ENCODE assay signal across 21 cellular contexts in the genomic region with DNA sequence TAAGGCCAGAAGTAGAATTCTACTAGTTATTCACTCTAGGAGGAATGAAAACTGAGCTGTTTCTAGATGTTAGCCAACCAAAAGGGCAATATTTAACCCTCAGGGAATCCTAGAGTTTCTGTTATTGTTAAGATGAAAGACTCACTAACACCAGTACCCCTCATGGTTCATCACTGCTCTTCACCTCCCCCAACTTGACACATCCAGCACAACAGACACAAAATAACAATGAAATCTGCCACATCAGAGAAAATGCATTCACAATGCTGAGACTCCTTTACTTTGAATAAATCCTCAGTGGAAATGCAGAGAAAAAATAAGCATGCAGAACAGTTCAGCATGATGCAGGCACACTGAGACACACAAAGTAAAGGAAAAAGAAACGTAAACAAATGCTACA.
"Had no signal": no experiment of that assay in that cellular context is flagged by ENCODE, and none has a peak within 500 bp of the region (broad histone marks: within the 10 kb centered on the region; RNA-seq: fewer than 3 reads in every experiment).

No MANE protein-coding gene starts in this region.

- H3K9me3 Mint-ChIP-seq: activated naive CD8-positive, alpha-beta T cell treated with anti-CD3 and anti-CD28 coated beads for 36 hours; activated T-helper 17 cell treated with anti-CD3 and anti-CD28 coated beads, Interleukin-2, amount 50 U/mL, for 72 hours; central memory CD8-positive, alpha-beta T cell; immature natural killer cell; mesothelial cell of epicardium; natural killer cell treated with Interleukin-12 subunit alpha and Interleukin-12 subunit beta and Interleukin-15 and Interleukin-18, amount 100 ng/mL, for 72 hours had no signal

- H3K4me1 Mint-ChIP-seq: activated naive CD8-positive, alpha-beta T cell treated with anti-CD3 and anti-CD28 coated beads for 36 hours; activated T-helper 17 cell treated with anti-CD3 and anti-CD28 coated beads, Interleukin-2, amount 50 U/mL, for 72 hours; central memory CD8-positive, alpha-beta T cell; immature natural killer cell; mesothelial cell of epicardium had no signal

- H3K27me3 Mint-ChIP-seq: activated naive CD8-positive, alpha-beta T cell treated with anti-CD3 and anti-CD28 coated beads for 36 hours; activated T-helper 17 cell treated with anti-CD3 and anti-CD28 coated beads, Interleukin-2, amount 50 U/mL, for 72 hours; central memory CD8-positive, alpha-beta T cell; natural killer cell treated with Interleukin-12 subunit alpha and Interleukin-12 subunit beta and Interleukin-15 and Interleukin-18, amount 100 ng/mL, for 72 hours had no signal

- H3K4me1 ChIP-seq: left lung, sigmoid colon, upper lobe of left lung had no signal

- H3K9me3 ChIP-seq: left lung, sigmoid colon, thoracic aorta, upper lobe of left lung had no signal

- H3K27ac ChIP-seq: coronary artery, epithelial cell of prostate, left lung, sigmoid colon, thoracic aorta, upper lobe of left lung had no signal

- H3K36me3 ChIP-seq: left lung, sigmoid colon, thoracic aorta, upper lobe of left lung had no signal

- ATAC-seq: activated T-helper 17 cell treated with anti-CD3 and anti-CD28 coated beads, Interleukin-2, amount 50 U/mL, for 72 hours; left lung; natural killer cell treated with Interleukin-12 subunit alpha and Interleukin-12 subunit beta and Interleukin-15 and Interleukin-18, amount 100 ng/mL, for 72 hours had no signal

- H3K4me3 Mint-ChIP-seq: activated naive CD8-positive, alpha-beta T cell treated with anti-CD3 and anti-CD28 coated beads for 36 hours; activated T-helper 17 cell treated with anti-CD3 and anti-CD28 coated beads, Interleukin-2, amount 50 U/mL, for 72 hours; central memory CD8-positive, alpha-beta T cell; immature natural killer cell; mesothelial cell of epicardium; natural killer cell treated with Interleukin-12 subunit alpha and Interleukin-12 subunit beta and Interleukin-15 and Interleukin-18, amount 100 ng/mL, for 72 hours had no signal

- DNase-seq: activated naive CD4-positive, alpha-beta T cell treated with Interleukin-2 at 50 U/mL for 16 hours; activated naive CD8-positive, alpha-beta T cell treated with anti-CD3 and anti-CD28 coated beads for 36 hours; activated T-cell treated with anti-CD3 and anti-CD28 coated beads, Interleukin-2, amount 50 U/mL, for 1 hour; foreskin fibroblast; immature natural killer cell; kidney glomerular epithelial cell; left lung; posterior cingulate gyrus; sigmoid colon; stimulated activated CD4-positive, alpha-beta T cell treated with anti-CD3 and anti-CD28 coated beads, Interleukin-4, amount 100 ng/mL, for 1 hour; stimulated activated naive CD4-positive, alpha-beta T cell; T-helper 1 cell; upper lobe of left lung had no signal

- H3K36me3 Mint-ChIP-seq: activated naive CD8-positive, alpha-beta T cell treated with anti-CD3 and anti-CD28 coated beads for 36 hours; mesothelial cell of epicardium; natural killer cell treated with Interleukin-12 subunit alpha and Interleukin-12 subunit beta and Interleukin-15 and Interleukin-18, amount 100 ng/mL, for 72 hours had no signal

- H3K4me3 ChIP-seq: coronary artery, left lung, lung, sigmoid colon, thoracic aorta, upper lobe of left lung had no signal

- H3K27ac Mint-ChIP-seq: activated naive CD8-positive, alpha-beta T cell treated with anti-CD3 and anti-CD28 coated beads for 36 hours; activated T-helper 17 cell treated with anti-CD3 and anti-CD28 coated beads, Interleukin-2, amount 50 U/mL, for 72 hours; immature natural killer cell; mesothelial cell of epicardium; natural killer cell treated with Interleukin-12 subunit alpha and Interleukin-12 subunit beta and Interleukin-15 and Interleukin-18, amount 100 ng/mL, for 72 hours had no signal

- H3K27me3 ChIP-seq: left lung, sigmoid colon, upper lobe of left lung had no signal
